20 cellular contexts compared by ENCODE assay signal in the genomic region with DNA sequence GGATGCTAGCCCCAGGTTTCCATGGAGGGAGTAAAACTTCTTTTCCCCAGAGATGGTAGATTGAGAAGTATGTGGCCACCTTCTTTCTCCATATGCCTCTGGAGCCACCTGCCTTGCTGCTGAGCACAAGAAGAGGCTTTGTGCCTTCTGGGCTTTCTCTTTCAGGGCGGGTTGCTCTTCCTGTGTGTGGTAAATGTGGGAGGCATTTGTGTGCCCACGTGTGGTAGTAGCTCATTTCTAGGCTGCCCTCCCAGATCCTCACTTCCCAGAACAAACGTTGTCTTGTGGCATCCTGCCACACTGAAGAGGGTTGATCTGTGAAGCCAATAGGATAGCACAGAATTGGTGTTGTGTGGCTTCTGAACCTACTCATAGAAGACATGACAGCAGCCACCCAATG.
DNase-seq lines count a peak whose midpoint lies in the region; ATAC-seq and TF ChIP-seq lines count a peak whose summit lies in the region.
"Had no signal": no experiment of that assay in that cellular context is flagged by ENCODE, and none has a peak within 500 bp of the region (broad histone marks: within the 10 kb centered on the region; RNA-seq: fewer than 3 reads in every experiment).

No MANE protein-coding gene starts in this region.

- ATAC-seq in GM19467 (IDR thresholded peaks at IDR 0.05; ENCODE audit: unreplicated experiment) (no peak), GM21390 (IDR thresholded peaks at IDR 0.05; ENCODE audit: unreplicated experiment) (no peak)
- ATAC-seq: A549, Right ventricle myocardium inferior had no signal

- H3K4me3 Mint-ChIP-seq in activated CD4-positive, alpha-beta memory T cell treated with anti-CD3 and anti-CD28 coated beads for 36 hours: no peak overlapping the region
- no peak overlapping the region for H3K4me3 Mint-ChIP-seq in activated CD4-positive, alpha-beta memory T cell treated with anti-CD3 and anti-CD28 coated beads, Interleukin-2, amount 10 ng/mL, durations not matched to agents 7 days and 5 days
- no peak overlapping the region for H3K4me3 Mint-ChIP-seq in neural crest cell
- H3K4me3 Mint-ChIP-seq: stimulated activated naive B cell treated with anti-CD40 and anti-IgM and Interleukin-4, amounts not matched to agents 10 μg/mL and 1 μg/mL and 100 μg/mL, for 72 hours had no signal

- intact Hi-C loops in activated CD4-positive, alpha-beta memory T cell treated with anti-CD3 and anti-CD28 coated beads for 36 hours (cut with micrococcal nuclease): no loop called here

- CTCF ChIA-PET in activated CD4-positive, alpha-beta memory T cell treated with anti-CD3 and anti-CD28 coated beads for 36 hours (lab: Charles Lee): no interaction called here
- CTCF ChIA-PET in activated CD4-positive, alpha-beta memory T cell treated with anti-CD3 and anti-CD28 coated beads, Interleukin-2, amount 10 ng/mL, durations not matched to agents 7 days and 5 days (lab: Charles Lee): no interaction called here

- H3K36me3 Mint-ChIP-seq in activated CD4-positive, alpha-beta memory T cell treated with anti-CD3 and anti-CD28 coated beads for 36 hours: no peaks in the 10 kb centered on the region
- H3K36me3 Mint-ChIP-seq in activated CD4-positive, alpha-beta memory T cell treated with anti-CD3 and anti-CD28 coated beads, Interleukin-2, amount 10 ng/mL, durations not matched to agents 7 days and 5 days (ENCODE audit: low read depth): no peaks in the 10 kb centered on the region
- no peaks in the 10 kb centered on the region for H3K36me3 Mint-ChIP-seq in neural crest cell (ENCODE audit: low read depth)
- H3K36me3 Mint-ChIP-seq: stimulated activated naive B cell treated with anti-CD40 and anti-IgM and Interleukin-4, amounts not matched to agents 10 μg/mL and 1 μg/mL and 100 μg/mL, for 72 hours had no signal

- POLR2A ChIA-PET in activated CD4-positive, alpha-beta memory T cell treated with anti-CD3 and anti-CD28 coated beads for 36 hours (lab: Charles Lee): no interaction called here
- POLR2A ChIA-PET in activated CD4-positive, alpha-beta memory T cell treated with anti-CD3 and anti-CD28 coated beads, Interleukin-2, amount 10 ng/mL, durations not matched to agents 7 days and 5 days (lab: Charles Lee): no interaction called here

- no peak overlapping the region for H3K4me3 ChIP-seq in Jurkat, Clone E6-1 (ENCODE audit: low read length)
- H3K4me3 ChIP-seq: A549 had no signal

- no peak overlapping the region for H3K27ac Mint-ChIP-seq in activated CD4-positive, alpha-beta memory T cell treated with anti-CD3 and anti-CD28 coated beads for 36 hours
- no peak overlapping the region for H3K27ac Mint-ChIP-seq in activated CD4-positive, alpha-beta memory T cell treated with anti-CD3 and anti-CD28 coated beads, Interleukin-2, amount 10 ng/mL, durations not matched to agents 7 days and 5 days
- peak overlapping the region; percentile 68 for H3K27ac Mint-ChIP-seq in neural crest cell (ENCODE audit: unreplicated experiment)
- H3K27ac Mint-ChIP-seq: stimulated activated naive B cell treated with anti-CD40 and anti-IgM and Interleukin-4, amounts not matched to agents 10 μg/mL and 1 μg/mL and 100 μg/mL, for 72 hours had no signal

- TF ChIP-seq CTCF in neural crest cell (conservative IDR thresholded peaks at IDR 0.05): no peak

- H3K4me1 Mint-ChIP-seq in activated CD4-positive, alpha-beta memory T cell treated with anti-CD3 and anti-CD28 coated beads for 36 hours (ENCODE audit: low read depth): no peaks in the 10 kb centered on the region
- peaks cover 3% of the 10 kb centered on the region for H3K4me1 Mint-ChIP-seq in activated CD4-positive, alpha-beta memory T cell treated with anti-CD3 and anti-CD28 coated beads, Interleukin-2, amount 10 ng/mL, durations not matched to agents 7 days and 5 days
- peaks cover 19% of the 10 kb centered on the region for H3K4me1 Mint-ChIP-seq in neural crest cell
- H3K4me1 Mint-ChIP-seq: stimulated activated naive B cell treated with anti-CD40 and anti-IgM and Interleukin-4, amounts not matched to agents 10 μg/mL and 1 μg/mL and 100 μg/mL, for 72 hours had no signal

- peaks cover 4% of the 10 kb centered on the region for H3K9me3 Mint-ChIP-seq in activated CD4-positive, alpha-beta memory T cell treated with anti-CD3 and anti-CD28 coated beads for 36 hours
- no peaks in the 10 kb centered on the region for H3K9me3 Mint-ChIP-seq in activated CD4-positive, alpha-beta memory T cell treated with anti-CD3 and anti-CD28 coated beads, Interleukin-2, amount 10 ng/mL, durations not matched to agents 7 days and 5 days
- peaks cover 8% of the 10 kb centered on the region for H3K9me3 Mint-ChIP-seq in neural crest cell

- peaks cover 5% of the 10 kb centered on the region for H3K27me3 Mint-ChIP-seq in activated CD4-positive, alpha-beta memory T cell treated with anti-CD3 and anti-CD28 coated beads for 36 hours
- H3K27me3 Mint-ChIP-seq in activated CD4-positive, alpha-beta memory T cell treated with anti-CD3 and anti-CD28 coated beads, Interleukin-2, amount 10 ng/mL, durations not matched to agents 7 days and 5 days: no peaks in the 10 kb centered on the region
- H3K27me3 Mint-ChIP-seq in neural crest cell (ENCODE audit: low read depth): peaks cover 7% of the 10 kb centered on the region

- peak; percentile 18 for DNase-seq in activated CD4-positive, alpha-beta memory T cell treated with anti-CD3 and anti-CD28 coated beads for 36 hours
- no peak for DNase-seq in activated CD4-positive, alpha-beta memory T cell treated with anti-CD3 and anti-CD28 coated beads, Interleukin-2, amount 10 ng/mL, durations not matched to agents 7 days and 5 days
- DNase-seq in Jurkat, Clone E6-1 (ENCODE audit: low read depth, low spot score): peak; percentile 89
- DNase-seq in UCSD-AML1 (lab: John Stamatoyannopoulos, UW; ENCODE audit: unreplicated experiment): peak; percentile 33
- no peak for DNase-seq in neural crest cell (ENCODE audit: low read depth, low spot score)
- no peak for DNase-seq in LoVo (ENCODE audit: low spot score)
- DNase-seq: activated CD8-positive, alpha-beta memory T cell treated with anti-CD3 and anti-CD28 coated beads for 24 hours; activated gamma-delta T cell treated with Interleukin-2 at 50 U/mL for 16 hours; brain microvascular endothelial cell; GF-D8; hippocampal formation; IMR-90; NCI-H1436 treated with DMSO at 0.1 percent for 48 hours; NCI-H345; small intestine; stimulated activated naive B cell treated with anti-CD40 and anti-IgM and Interleukin-4, amounts not matched to agents 10 μg/mL and 1 μg/mL and 100 μg/mL, for 72 hours had no signal

Comparison
In these comparisons a context has a peak if more than half of its experiments do, and no peak if none do; other contexts are left out.
1. DNase-seq: peak in activated CD4-positive, alpha-beta memory T cell treated with anti-CD3 and anti-CD28 coated beads for 36 hours (single experiment), Jurkat, Clone E6-1 (single experiment) and UCSD-AML1 (single experiment); none in activated CD4-positive, alpha-beta memory T cell treated with anti-CD3 and anti-CD28 coated beads, Interleukin-2, amount 10 ng/mL, durations not matched to agents 7 days and 5 days (single experiment), neural crest cell (single experiment) and LoVo (single experiment).